Comparison of ENCODE assay signal across 30 cellular contexts in genomic region chr21:35587841-35588390, GRCh38.
"Had no signal": no experiment of that assay in that cellular context is flagged by ENCODE, and none has a peak within 500 bp of the region (broad histone marks: within the 10 kb centered on the region; RNA-seq: fewer than 3 reads in every experiment).

No MANE protein-coding gene starts in this region.

- H3K36me3 ChIP-seq: adrenal gland, esophagus muscularis mucosa, gastrocnemius medialis, heart left ventricle had no signal

- H3K9me3 Mint-ChIP-seq: activated CD4-positive, alpha-beta memory T cell treated with anti-CD3 and anti-CD28 coated beads for 36 hours; activated naive CD4-positive, alpha-beta T cell treated with anti-CD3 and anti-CD28 coated beads for 36 hours; activated naive CD4-positive, alpha-beta T cell treated with anti-CD3 and anti-CD28 coated beads, Interleukin-2, amount 50 U/mL, for 24 hours; activated naive CD8-positive, alpha-beta T cell treated with anti-CD3 and anti-CD28 coated beads, Interleukin-2, amount 50 U/mL, for 24 hours; effector memory CD8-positive, alpha-beta T cell had no signal

- DNase-seq: activated CD4-positive, alpha-beta memory T cell treated with anti-CD3 and anti-CD28 coated beads for 36 hours; activated CD4-positive, alpha-beta T cell treated with anti-CD3 and anti-CD28 coated beads, Interleukin-2, amount 10 ng/mL, durations not matched to agents 24 days and 14 days; activated CD8-positive, alpha-beta memory T cell treated with anti-CD3 and anti-CD28 coated beads, Interleukin-2, amount 10 ng/mL, durations not matched to agents 7 days and 5 days; activated CD8-positive, alpha-beta memory T cell treated with anti-CD3 and anti-CD28 coated beads, Interleukin-2, amount 50 U/mL, for 4 hours; activated CD8-positive, alpha-beta T cell treated with anti-CD3 and anti-CD28 coated beads, Interleukin-2, amount 10 ng/mL, durations not matched to agents 7 days and 5 days; activated effector memory CD4-positive, alpha-beta T cell treated with anti-CD3 and anti-CD28 coated beads, Interleukin-2, amount 50 U/mL, for 16 hours; activated naive CD4-positive, alpha-beta T cell treated with anti-CD3 and anti-CD28 coated beads for 36 hours; activated naive CD8-positive, alpha-beta T cell treated with anti-CD3 and anti-CD28 coated beads for 36 hours; activated naive CD8-positive, alpha-beta T cell treated with anti-CD3 and anti-CD28 coated beads, Interleukin-2, amount 50 U/mL, for 24 hours; activated T-cell treated with anti-CD3 and anti-CD28 coated beads, Interleukin-2, amount 50 U/mL, for 24 hours; adrenal gland; amygdala; aorta; body of pancreas; caudate nucleus; cortex of kidney; dermis blood vessel endothelial cell; effector CD4-positive, alpha-beta T cell; effector memory CD8-positive, alpha-beta T cell; erythroblast; foreskin keratinocyte; gastrocnemius medialis; glutamatergic neuron; heart left ventricle; T-helper 2 cell had no signal

- H3K4me3 ChIP-seq: adrenal gland, body of pancreas, esophagus muscularis mucosa, gastrocnemius medialis, heart left ventricle had no signal

- H3K4me1 ChIP-seq: adrenal gland, esophagus muscularis mucosa, gastrocnemius medialis had no signal

- H3K27me3 ChIP-seq: adrenal gland, body of pancreas, foreskin keratinocyte, gastrocnemius medialis had no signal

- H3K27ac Mint-ChIP-seq: activated CD4-positive, alpha-beta memory T cell treated with anti-CD3 and anti-CD28 coated beads for 36 hours; activated CD4-positive, alpha-beta T cell treated with anti-CD3 and anti-CD28 coated beads, Interleukin-2, amount 10 ng/mL, durations not matched to agents 24 days and 14 days; activated CD8-positive, alpha-beta memory T cell treated with anti-CD3 and anti-CD28 coated beads, Interleukin-2, amount 10 ng/mL, durations not matched to agents 7 days and 5 days; activated CD8-positive, alpha-beta T cell treated with anti-CD3 and anti-CD28 coated beads, Interleukin-2, amount 10 ng/mL, durations not matched to agents 7 days and 5 days; activated naive CD4-positive, alpha-beta T cell treated with anti-CD3 and anti-CD28 coated beads for 36 hours; activated naive CD4-positive, alpha-beta T cell treated with anti-CD3 and anti-CD28 coated beads, Interleukin-2, amount 50 U/mL, for 24 hours; activated naive CD8-positive, alpha-beta T cell treated with anti-CD3 and anti-CD28 coated beads for 36 hours; activated naive CD8-positive, alpha-beta T cell treated with anti-CD3 and anti-CD28 coated beads, Interleukin-2, amount 50 U/mL, for 24 hours; activated T-cell treated with anti-CD3 and anti-CD28 coated beads, Interleukin-2, amount 50 U/mL, for 24 hours; activated T-helper 2 cell treated with anti-CD3 and anti-CD28 coated beads, Interferon-gamma antibody, Interleukin-2, Interleukin-4, amounts not matched to agents 10 μg/mL and 5 μg/mL and 100 μg/mL, durations not matched to agents 14 hours and 24 hours and 36 hours; effector memory CD8-positive, alpha-beta T cell; WTC11 had no signal

- H3K27me3 Mint-ChIP-seq: activated naive CD4-positive, alpha-beta T cell treated with anti-CD3 and anti-CD28 coated beads, Interleukin-2, amount 50 U/mL, for 24 hours had no signal

- ATAC-seq: activated CD8-positive, alpha-beta memory T cell treated with anti-CD3 and anti-CD28 coated beads, Interleukin-2, amount 10 ng/mL, durations not matched to agents 7 days and 5 days; activated CD8-positive, alpha-beta T cell treated with anti-CD3 and anti-CD28 coated beads, Interleukin-2, amount 10 ng/mL, durations not matched to agents 7 days and 5 days; activated naive CD8-positive, alpha-beta T cell treated with anti-CD3 and anti-CD28 coated beads, Interleukin-2, amount 50 U/mL, for 24 hours; body of pancreas; effector memory CD8-positive, alpha-beta T cell; foreskin keratinocyte; gastrocnemius medialis; heart left ventricle had no signal

- H3K4me3 Mint-ChIP-seq: activated CD4-positive, alpha-beta memory T cell treated with anti-CD3 and anti-CD28 coated beads for 36 hours; activated CD4-positive, alpha-beta T cell treated with anti-CD3 and anti-CD28 coated beads, Interleukin-2, amount 10 ng/mL, durations not matched to agents 24 days and 14 days; activated CD8-positive, alpha-beta memory T cell treated with anti-CD3 and anti-CD28 coated beads, Interleukin-2, amount 10 ng/mL, durations not matched to agents 7 days and 5 days; activated CD8-positive, alpha-beta T cell treated with anti-CD3 and anti-CD28 coated beads, Interleukin-2, amount 10 ng/mL, durations not matched to agents 7 days and 5 days; activated naive CD4-positive, alpha-beta T cell treated with anti-CD3 and anti-CD28 coated beads for 36 hours; activated naive CD4-positive, alpha-beta T cell treated with anti-CD3 and anti-CD28 coated beads, Interleukin-2, amount 50 U/mL, for 24 hours; activated naive CD8-positive, alpha-beta T cell treated with anti-CD3 and anti-CD28 coated beads for 36 hours; activated naive CD8-positive, alpha-beta T cell treated with anti-CD3 and anti-CD28 coated beads, Interleukin-2, amount 50 U/mL, for 24 hours; activated T-cell treated with anti-CD3 and anti-CD28 coated beads, Interleukin-2, amount 50 U/mL, for 24 hours; effector memory CD8-positive, alpha-beta T cell; WTC11 had no signal

- H3K9me3 ChIP-seq: adrenal gland, body of pancreas, esophagus muscularis mucosa, gastrocnemius medialis, heart left ventricle had no signal

- H3K4me1 Mint-ChIP-seq: activated CD8-positive, alpha-beta memory T cell treated with anti-CD3 and anti-CD28 coated beads, Interleukin-2, amount 10 ng/mL, durations not matched to agents 7 days and 5 days; activated naive CD4-positive, alpha-beta T cell treated with anti-CD3 and anti-CD28 coated beads, Interleukin-2, amount 50 U/mL, for 24 hours had no signal

- H3K27ac ChIP-seq: adrenal gland, body of pancreas, esophagus muscularis mucosa, foreskin keratinocyte, gastrocnemius medialis, heart left ventricle, VCaP had no signal
